ENCODE assay signal across 22 cellular contexts in the genomic region with DNA sequence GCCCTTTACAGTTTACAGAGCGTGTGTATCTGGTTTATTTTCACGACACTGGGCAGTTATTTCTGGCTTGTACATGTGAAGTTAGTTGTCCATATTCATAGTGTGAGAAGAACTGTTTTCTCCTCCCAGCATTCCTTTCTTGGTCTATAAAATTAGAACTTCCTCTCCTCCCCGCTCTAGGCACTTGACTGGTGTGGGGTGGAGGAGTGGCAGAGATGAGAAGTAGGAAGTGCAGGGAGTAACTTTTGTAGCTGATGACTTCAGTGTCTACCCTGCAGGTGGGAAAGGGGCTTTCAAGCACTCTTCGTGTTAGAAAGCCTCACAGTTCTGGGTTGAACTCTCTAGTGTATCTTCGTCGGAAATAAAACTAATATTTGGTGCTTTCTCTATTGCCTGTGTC. TPM values are rescaled to one million over a fixed set of nuclear protein-coding genes. Genes with fewer than 3 reads are reported as not detected.
"Had no signal": no experiment of that assay in that cellular context is flagged by ENCODE, and none has a peak within 500 bp of the region (broad histone marks: within the 10 kb centered on the region; RNA-seq: fewer than 3 reads in every experiment).

No MANE protein-coding gene starts in this region.

- FAIRE-seq: keratinocyte had no signal

- H3K9me3 ChIP-seq: left lung, ovary, upper lobe of right lung had no signal

- H3K36me3 ChIP-seq: brain microvascular endothelial cell, left lung, ovary, upper lobe of right lung had no signal

- H3K4me1 ChIP-seq: foreskin keratinocyte, left lung, upper lobe of right lung had no signal

- ATAC-seq: foreskin keratinocyte, left lung, upper lobe of right lung had no signal

- H3K4me3 ChIP-seq: coronary artery, left lung, ovary, upper lobe of right lung had no signal

- DNase-seq: activated CD4-positive, alpha-beta T cell treated with anti-CD3 and anti-CD28 coated beads, Interleukin-2, amount 50 U/mL, for 1 hour; activated CD8-positive, alpha-beta memory T cell treated with anti-CD3 and anti-CD28 coated beads for 24 hours; activated CD8-positive, alpha-beta memory T cell treated with anti-CD3 and anti-CD28 coated beads, Interleukin-2, amount 50 U/mL, for 48 hours; activated effector memory CD4-positive, alpha-beta T cell treated with anti-CD3 and anti-CD28 coated beads, Interleukin-2, amount 50 U/mL, for 16 hours; activated naive CD4-positive, alpha-beta T cell treated with anti-CD3 and anti-CD28 coated beads, Interleukin-2, amount 50 U/mL, for 16 hours; activated T-cell treated with anti-CD3 and anti-CD28 coated beads, Interleukin-2, amount 50 U/mL, for 48 hours; aorta; brain microvascular endothelial cell; foreskin keratinocyte; left lung; naive thymus-derived CD8-positive, alpha-beta T cell; ovary; stimulated activated CD4-positive, alpha-beta T cell treated with anti-CD3 and anti-CD28 coated beads, Interleukin-12 subunit alpha, Interleukin-12 subunit beta, amount 100 ng/mL, for 4 hours; stimulated activated CD4-positive, alpha-beta T cell treated with anti-CD3 and anti-CD28 coated beads, Interleukin-1b, Interleukin-23, amount 100 ng/mL, for 48 hours; stimulated activated CD8-positive, alpha-beta memory T cell treated with anti-CD3 and anti-CD28 coated beads, Interleukin-4, amount 100 ng/mL, for 48 hours; stimulated activated naive CD4-positive, alpha-beta T cell; T-helper 1 cell; T-helper 9 cell; upper lobe of right lung had no signal

RNA-seq across cellular contexts. Expression of a gene that starts 13.4 kb away (rescaled TPM):
- total RNA-seq: epithelial cell of proximal tubule; foreskin keratinocyte; naive thymus-derived CD8-positive, alpha-beta T cell had no signal
- polyA plus RNA-seq: keratinocyte; naive thymus-derived CD8-positive, alpha-beta T cell had no signal
